1 cellular context compared by ENCODE assay signal in genomic region chr3:196145420-196146262, GRCh38.
TF ChIP-seq lines count a peak whose summit lies in the region.

No MANE protein-coding gene starts in this region.

TF ChIP-seq in IMR-90, 13 proteins besides CTCF, POLR2A, EP300 and RAD21 (continued from another document):
- no peak for TF ChIP-seq MXI1 (IDR thresholded peaks at IDR 0.05; ENCODE audit: borderline replicate concordance, low read depth, low read length)
